Comparison of ENCODE assay signal across 9 cellular contexts in genomic region chr2:57760448-57760847, GRCh38.
A peak's percentile ranks its signal among the peaks of the same experiment; 100 is the strongest.
DNase-seq lines count a peak whose midpoint lies in the region; ATAC-seq, FAIRE-seq and TF ChIP-seq lines count a peak whose summit lies in the region.
"Had no signal": no experiment of that assay in that cellular context is flagged by ENCODE, and none has a peak within 500 bp of the region (broad histone marks: within the 10 kb centered on the region; RNA-seq: fewer than 3 reads in every experiment).

No MANE protein-coding gene starts in this region.

- H3K4me1 ChIP-seq in A549 = peaks cover 12% of the 10 kb centered on the region; the same call in 2 of the 3 replicates

- TF ChIP-seq POLR2A in A549 (IDR thresholded peaks at IDR 0.05; ENCODE audit: low read length) = no peak

- no peaks in the 10 kb centered on the region for H3K27me3 Mint-ChIP-seq in activated B cell treated with CpG ODN at 0.5 μM for 24 hours

- DNase-seq in A549 (ENCODE audit: low read depth in 1 of 2, low spot score in 1 of 2) (no peak), activated B cell treated with CpG ODN at 0.5 μM for 24 hours (no peak), putamen (ENCODE audit: low spot score) (peak; percentile 19), GOT3 (lab: John Stamatoyannopoulos, UW) (no peak), coronary artery (ENCODE audit: low spot score) (no peak)
- no peak for DNase-seq in stimulated activated CD4-positive, alpha-beta T cell treated with anti-CD3 and anti-CD28 coated beads, Interleukin-12 subunit alpha, Interleukin-12 subunit beta, amount 100 ng/mL, for 4 hours

- no peaks in the 10 kb centered on the region for H3K9me3 ChIP-seq in A549
- H3K9me3 ChIP-seq: neutrophil had no signal

- TF ChIP-seq EP300 in A549 (IDR thresholded peaks at IDR 0.05) = no peak

- TF ChIP-seq CTCF in A549 (IDR thresholded peaks at IDR 0.05) (no peak), activated B cell treated with CpG ODN at 0.5 μM for 24 hours (IDR thresholded peaks at IDR 0.05) (no peak), coronary artery (IDR thresholded peaks at IDR 0.05) (no peak)

- no peaks in the 10 kb centered on the region for H3K9me3 Mint-ChIP-seq in activated B cell treated with CpG ODN at 0.5 μM for 24 hours

- peaks cover 23% of the 10 kb centered on the region for H3K4me1 Mint-ChIP-seq in activated B cell treated with CpG ODN at 0.5 μM for 24 hours

- intact Hi-C loops in activated B cell treated with CpG ODN at 0.5 μM for 24 hours (cut with micrococcal nuclease) = loop anchor here (1.0 to 5.0 kb wide), 7 partner anchors 286 to 1824 kb away; partner anchors contain the start of gene VRK2

- H3K36me3 Mint-ChIP-seq in activated B cell treated with CpG ODN at 0.5 μM for 24 hours (ENCODE audit: low read depth) = no peaks in the 10 kb centered on the region

- H3K4me3 ChIP-seq in A549 = no peak overlapping the region; the same call in 2 of the 3 replicates
- H3K4me3 ChIP-seq in coronary artery = no peak overlapping the region

- peak in 1 of 2 experiments; percentile 29; a peak in 2 of 6 replicates for ATAC-seq in A549
- peak; percentile 59 for ATAC-seq in GM19328 (IDR thresholded peaks at IDR 0.05; ENCODE audit: unreplicated experiment)
- peak; percentile 76 for ATAC-seq in HG03342 (IDR thresholded peaks at IDR 0.05; ENCODE audit: unreplicated experiment)
- ATAC-seq in activated B cell treated with CpG ODN at 0.5 μM for 24 hours (ENCODE audit: low read depth) = no peak

- no peak for TF ChIP-seq RAD21 in A549 (conservative IDR thresholded peaks at IDR 0.05 in 1 of 2, IDR thresholded peaks at IDR 0.05 in 1 of 2)

- H3K27ac Mint-ChIP-seq in activated B cell treated with CpG ODN at 0.5 μM for 24 hours = no peak overlapping the region

- CTCF ChIA-PET in A549 (lab: Yijun Ruan, JAX) (interaction anchor here (0.7 to 5.0 kb wide), 42 partner anchors 9 to 1422 kb away, joined by 3 to 29 read pairs (median 4); partner anchors contain the start of gene VRK2), activated B cell treated with CpG ODN at 0.5 μM for 24 hours (lab: Charles Lee) (interaction anchor here (0.5 to 1.7 kb wide), 13 partner anchors 12 to 1267 kb away, joined by 3 to 11 read pairs (median 3); no protein-coding TSS in a partner anchor)

- no peak for FAIRE-seq in A549 (lab: Jason Lieb, UNC)

- H3K27ac ChIP-seq in A549 (peak overlapping the region; percentile 67 to 86), coronary artery (no peak overlapping the region)
- H3K27ac ChIP-seq: neutrophil had no signal

- POLR2A ChIA-PET in A549 (lab: Yijun Ruan, JAX) (no interaction called here), activated B cell treated with CpG ODN at 0.5 μM for 24 hours (lab: Charles Lee) (no interaction called here)

- peak overlapping the region; percentile 72 for H3K4me3 Mint-ChIP-seq in activated B cell treated with CpG ODN at 0.5 μM for 24 hours

- peak overlapping the region; percentile 71 for H3K4me2 ChIP-seq in A549

- 88% methylated on average over 3 of the region's 3 CpGs for WGBS in A549 (ENCODE audit: missing lambda C conversion rate)

TF ChIP-seq in A549, 52 proteins besides CTCF, POLR2A, EP300 and RAD21:
- no peak for TF ChIP-seq HOXA7 (CRISPR knock-in tag; IDR thresholded peaks at IDR 0.05)
- TF ChIP-seq JUN (IDR thresholded peaks at IDR 0.05) = no peak
- TF ChIP-seq RARB (CRISPR knock-in tag; IDR thresholded peaks at IDR 0.05) = no peak
- TF ChIP-seq CBX2 (IDR thresholded peaks at IDR 0.05; ENCODE audit: borderline replicate concordance, low read depth) = no peak
- TF ChIP-seq CHD2 (IDR thresholded peaks at IDR 0.05; ENCODE audit: low read length, partially characterized antibody) = no peak
- TF ChIP-seq ELK1 (IDR thresholded peaks at IDR 0.05; ENCODE audit: low read depth, low read length) = no peak
- no peak for TF ChIP-seq HOXB13 (CRISPR knock-in tag; IDR thresholded peaks at IDR 0.05; ENCODE audit: low read depth)
- no peak for TF ChIP-seq POLR2AphosphoS2 (conservative IDR thresholded peaks at IDR 0.05; ENCODE audit: low read length)

Comparison
In these comparisons a context has a peak if more than half of its experiments do, and no peak if none do; other contexts are left out.
1. H3K27ac ChIP-seq: peak in A549 (2 of 2); none in coronary artery (0 of 2).